Comparison of ENCODE assay signal across 9 cellular contexts in genomic region chr20:51880188-51880587, GRCh38.
"Had no signal": no experiment of that assay in that cellular context is flagged by ENCODE, and none has a peak within 500 bp of the region (broad histone marks: within the 10 kb centered on the region; RNA-seq: fewer than 3 reads in every experiment).

No MANE protein-coding gene starts in this region.

- H3K36me3 ChIP-seq: HAP-1 had no signal

- H3K27ac ChIP-seq: GM23248, KMS-11 had no signal

- H3K9ac ChIP-seq: GM23248, KMS-11 had no signal

- H2AFZ ChIP-seq: GM23248 had no signal

- H3K9me3 ChIP-seq: HAP-1 had no signal

- ATAC-seq: HCT116 had no signal

- H3K4me3 ChIP-seq: GM23248, HAP-1 had no signal

- DNase-seq: GM23248, GOT3, H7, IMR-90, Karpas-422, KBM-7 had no signal

- H3K4me2 ChIP-seq: KMS-11 had no signal
